In the genomic region with DNA sequence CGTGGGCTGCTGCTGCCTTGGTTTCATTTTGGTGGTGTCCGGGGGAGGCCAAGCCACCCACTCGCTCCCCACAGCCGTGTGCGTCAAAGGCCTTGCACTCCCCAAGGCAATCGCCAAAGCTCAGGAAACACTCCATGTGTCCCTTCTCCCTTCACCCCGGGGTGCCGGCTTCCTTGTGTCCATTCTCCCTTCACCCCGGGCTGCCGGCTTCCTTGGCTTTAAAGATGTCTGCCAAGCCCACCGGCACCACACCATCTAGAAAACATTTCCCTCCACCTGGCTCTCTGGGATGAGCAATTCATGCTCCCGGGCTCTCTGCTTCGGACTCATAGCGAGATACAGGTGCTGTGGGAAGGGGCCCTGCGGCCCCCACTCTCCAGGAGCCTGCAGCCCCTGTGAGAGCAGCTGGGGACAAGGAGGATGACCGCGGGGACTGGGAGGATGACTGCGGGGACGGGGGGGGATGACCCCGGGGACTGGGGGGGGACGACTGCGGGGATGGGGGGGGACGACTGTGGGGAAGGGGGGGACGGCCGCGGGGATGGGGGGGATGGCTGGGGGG, we compare ENCODE assay signal across 1 cellular context.
TF ChIP-seq lines count a peak whose summit lies in the region.

No MANE protein-coding gene starts in this region.

TF ChIP-seq in SK-N-SH treated with all-trans-retinoic acid at 6 μM for 48 hours, 23 proteins besides CTCF, POLR2A, EP300 and RAD21 (continued from another document):
- TF ChIP-seq, protein P1, sequence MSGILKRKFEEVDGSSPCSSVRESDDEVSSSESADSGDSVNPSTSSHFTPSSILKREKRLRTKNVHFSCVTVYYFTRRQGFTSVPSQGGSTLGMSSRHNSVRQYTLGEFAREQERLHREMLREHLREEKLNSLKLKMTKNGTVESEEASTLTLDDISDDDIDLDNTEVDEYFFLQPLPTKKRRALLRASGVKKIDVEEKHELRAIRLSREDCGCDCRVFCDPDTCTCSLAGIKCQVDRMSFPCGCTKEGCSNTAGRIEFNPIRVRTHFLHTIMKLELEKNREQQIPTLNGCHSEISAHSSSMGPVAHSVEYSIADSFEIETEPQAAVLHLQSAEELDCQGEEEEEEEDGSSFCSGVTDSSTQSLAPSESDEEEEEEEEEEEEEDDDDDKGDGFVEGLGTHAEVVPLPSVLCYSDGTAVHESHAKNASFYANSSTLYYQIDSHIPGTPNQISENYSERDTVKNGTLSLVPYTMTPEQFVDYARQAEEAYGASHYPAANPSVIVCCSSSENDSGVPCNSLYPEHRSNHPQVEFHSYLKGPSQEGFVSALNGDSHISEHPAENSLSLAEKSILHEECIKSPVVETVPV (CRISPR knock-in tag; IDR thresholded peaks at IDR 0.05): no peak
- TF ChIP-seq TCF4 (CRISPR knock-in tag; IDR thresholded peaks at IDR 0.05; ENCODE audit: borderline replicate concordance) (no peak), ZFP30 (CRISPR knock-in tag; IDR thresholded peaks at IDR 0.05) (no peak), GLIS3 (CRISPR knock-in tag; IDR thresholded peaks at IDR 0.05) (no peak), RARB (CRISPR knock-in tag; IDR thresholded peaks at IDR 0.05) (no peak), ISL1 (CRISPR knock-in tag; IDR thresholded peaks at IDR 0.05) (no peak), ARNTL (CRISPR knock-in tag; IDR thresholded peaks at IDR 0.05; ENCODE audit: borderline replicate concordance, low read depth) (no peak), CSDC2 (CRISPR knock-in tag; IDR thresholded peaks at IDR 0.05) (no peak), ZNF70 (CRISPR knock-in tag; IDR thresholded peaks at IDR 0.05) (no peak), BACH2 (CRISPR knock-in tag; IDR thresholded peaks at IDR 0.05; ENCODE audit: borderline replicate concordance) (no peak)
- TF ChIP-seq, protein P2, sequence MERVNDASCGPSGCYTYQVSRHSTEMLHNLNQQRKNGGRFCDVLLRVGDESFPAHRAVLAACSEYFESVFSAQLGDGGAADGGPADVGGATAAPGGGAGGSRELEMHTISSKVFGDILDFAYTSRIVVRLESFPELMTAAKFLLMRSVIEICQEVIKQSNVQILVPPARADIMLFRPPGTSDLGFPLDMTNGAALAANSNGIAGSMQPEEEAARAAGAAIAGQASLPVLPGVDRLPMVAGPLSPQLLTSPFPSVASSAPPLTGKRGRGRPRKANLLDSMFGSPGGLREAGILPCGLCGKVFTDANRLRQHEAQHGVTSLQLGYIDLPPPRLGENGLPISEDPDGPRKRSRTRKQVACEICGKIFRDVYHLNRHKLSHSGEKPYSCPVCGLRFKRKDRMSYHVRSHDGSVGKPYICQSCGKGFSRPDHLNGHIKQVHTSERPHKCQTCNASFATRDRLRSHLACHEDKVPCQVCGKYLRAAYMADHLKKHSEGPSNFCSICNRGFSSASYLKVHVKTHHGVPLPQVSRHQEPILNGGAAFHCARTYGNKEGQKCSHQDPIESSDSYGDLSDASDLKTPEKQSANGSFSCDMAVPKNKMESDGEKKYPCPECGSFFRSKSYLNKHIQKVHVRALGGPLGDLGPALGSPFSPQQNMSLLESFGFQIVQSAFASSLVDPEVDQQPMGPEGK (CRISPR knock-in tag; IDR thresholded peaks at IDR 0.05; ENCODE audit: borderline replicate concordance): no peak
TF ChIP-seq in SK-N-SH treated with all-trans-retinoic acid at 6 μM for 48 hours: peak in this region for 0.
